25 cellular contexts compared by ENCODE assay signal in genomic region chr15:51803961-51804360, GRCh38.
"Had no signal": no experiment of that assay in that cellular context is flagged by ENCODE, and none has a peak within 500 bp of the region (broad histone marks: within the 10 kb centered on the region; RNA-seq: fewer than 3 reads in every experiment).

No MANE protein-coding gene starts in this region.

- H3K36me3 ChIP-seq: colonic mucosa, pancreas had no signal

- ATAC-seq: activated CD4-positive, alpha-beta T cell treated with anti-CD3 and anti-CD28 coated beads for 36 hours; activated T-cell treated with anti-CD3 and anti-CD28 coated beads, Interleukin-2, amount 50 U/mL, for 72 hours; foreskin keratinocyte; lower lobe of right lung; mucosa of descending colon; pancreas; psoas muscle; right cardiac atrium had no signal

- H3K4me3 Mint-ChIP-seq: activated B cell treated with CpG ODN at 0.5 μM for 24 hours; activated CD4-positive, alpha-beta T cell treated with anti-CD3 and anti-CD28 coated beads for 36 hours; activated naive CD4-positive, alpha-beta T cell treated with anti-CD3 and anti-CD28 coated beads for 36 hours; activated naive CD8-positive, alpha-beta T cell treated with anti-CD3 and anti-CD28 coated beads, Interleukin-2, amount 10 ng/mL, durations not matched to agents 7 days and 5 days; activated T-cell treated with anti-CD3 and anti-CD28 coated beads, Interleukin-2, amount 50 U/mL, for 72 hours; nephron progenitor cell had no signal

- H3K27me3 ChIP-seq: colonic mucosa, esophagus muscularis mucosa, foreskin keratinocyte, pancreas, stomach, upper lobe of left lung had no signal

- H3K27ac ChIP-seq: colonic mucosa, esophagus muscularis mucosa, foreskin keratinocyte, lower lobe of right lung, pancreas, psoas muscle, stomach, upper lobe of left lung had no signal

- H3K9me3 ChIP-seq: colonic mucosa, esophagus muscularis mucosa, lower lobe of right lung, mucosa of descending colon, pancreas, psoas muscle, stomach, upper lobe of left lung had no signal

- H3K4me1 ChIP-seq: colonic mucosa, esophagus muscularis mucosa, lower lobe of right lung, pancreas, psoas muscle, stomach had no signal

- FAIRE-seq: bronchial epithelial cell, kidney, pancreas had no signal

- H3K9me3 Mint-ChIP-seq: activated B cell treated with CpG ODN at 0.5 μM for 24 hours; activated naive CD4-positive, alpha-beta T cell treated with anti-CD3 and anti-CD28 coated beads for 36 hours; activated naive CD8-positive, alpha-beta T cell treated with anti-CD3 and anti-CD28 coated beads, Interleukin-2, amount 10 ng/mL, durations not matched to agents 7 days and 5 days; activated T-cell treated with anti-CD3 and anti-CD28 coated beads, Interleukin-2, amount 50 U/mL, for 72 hours; nephron progenitor cell had no signal

- H3K27ac Mint-ChIP-seq: activated B cell treated with CpG ODN at 0.5 μM for 24 hours; activated CD4-positive, alpha-beta T cell treated with anti-CD3 and anti-CD28 coated beads for 36 hours; activated naive CD4-positive, alpha-beta T cell treated with anti-CD3 and anti-CD28 coated beads for 36 hours; activated naive CD8-positive, alpha-beta T cell treated with anti-CD3 and anti-CD28 coated beads, Interleukin-2, amount 10 ng/mL, durations not matched to agents 7 days and 5 days; activated T-cell treated with anti-CD3 and anti-CD28 coated beads, Interleukin-2, amount 50 U/mL, for 72 hours; nephron progenitor cell had no signal

- DNase-seq: activated B cell treated with CpG ODN at 0.5 μM for 24 hours; activated CD4-positive, alpha-beta T cell treated with anti-CD3 and anti-CD28 coated beads for 36 hours; activated CD4-positive, alpha-beta T cell treated with anti-CD3 and anti-CD28 coated beads, Interleukin-2, amount 50 U/mL, for 4 hours; activated CD8-positive, alpha-beta memory T cell treated with anti-CD3 and anti-CD28 coated beads, Interleukin-2, amount 50 U/mL, for 48 hours; activated effector memory CD4-positive, alpha-beta T cell treated with Interleukin-2 at 50 U/mL for 16 hours; activated naive CD4-positive, alpha-beta T cell treated with anti-CD3 and anti-CD28 coated beads for 36 hours; activated naive CD8-positive, alpha-beta T cell treated with anti-CD3 and anti-CD28 coated beads, Interleukin-2, amount 10 ng/mL, durations not matched to agents 7 days and 5 days; activated T-cell treated with anti-CD3 and anti-CD28 coated beads, Interleukin-2, amount 50 U/mL, for 72 hours; amniotic stem cell; colonic mucosa; foreskin keratinocyte; kidney; lower lobe of right lung; mesendoderm; mucosa of descending colon; nephron progenitor cell; pancreas; psoas muscle; right cardiac atrium; stimulated activated CD4-positive, alpha-beta T cell treated with anti-CD3 and anti-CD28 coated beads, Interleukin-12 subunit alpha, Interleukin-12 subunit beta, amount 100 ng/mL, for 4 hours; stomach; T-helper 9 cell; upper lobe of left lung had no signal

- H3K4me3 ChIP-seq: colonic mucosa, esophagus muscularis mucosa, lower lobe of right lung, mucosa of descending colon, pancreas, psoas muscle, stomach, upper lobe of left lung had no signal

- H3K4me1 Mint-ChIP-seq: activated CD4-positive, alpha-beta T cell treated with anti-CD3 and anti-CD28 coated beads for 36 hours; activated naive CD8-positive, alpha-beta T cell treated with anti-CD3 and anti-CD28 coated beads, Interleukin-2, amount 10 ng/mL, durations not matched to agents 7 days and 5 days had no signal
